20 cellular contexts compared by ENCODE assay signal in the genomic region with DNA sequence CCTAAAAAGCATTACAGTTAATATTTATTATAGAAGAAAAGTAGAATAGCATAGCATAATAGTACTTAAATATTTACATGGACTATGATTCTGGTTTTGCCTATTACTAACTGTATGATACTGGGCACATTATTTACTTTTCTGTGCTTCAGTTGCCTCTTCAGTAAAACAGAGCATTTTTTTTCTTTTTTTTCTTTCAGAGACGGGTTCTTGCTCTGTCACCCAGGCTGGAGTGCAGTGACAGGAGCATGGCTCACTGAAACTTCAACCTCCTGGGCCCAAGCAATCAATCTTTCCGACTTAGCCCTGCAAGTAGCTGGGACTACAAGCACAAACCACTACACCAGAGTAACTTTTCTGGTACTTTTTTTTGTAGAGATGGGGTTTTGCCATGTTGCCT.
"Had no signal": no experiment of that assay in that cellular context is flagged by ENCODE, and none has a peak within 500 bp of the region (broad histone marks: within the 10 kb centered on the region; RNA-seq: fewer than 3 reads in every experiment).

No MANE protein-coding gene starts in this region.

- H3K27ac ChIP-seq: coronary artery, left lung, thoracic aorta, tibial nerve, upper lobe of right lung, uterus had no signal

- H3K4me3 ChIP-seq: coronary artery, left lung, mucosa of descending colon, neural progenitor cell, prostate gland, thoracic aorta, tibial nerve, upper lobe of right lung, uterus had no signal

- H3K27me3 ChIP-seq: left lung, neural progenitor cell, tibial nerve, upper lobe of right lung, uterus had no signal

- H3K4me1 ChIP-seq: left lung, neural progenitor cell, prostate gland, tibial nerve, upper lobe of right lung, uterus had no signal

- H3K9me3 ChIP-seq: left lung, mucosa of descending colon, prostate gland, thoracic aorta, tibial nerve, upper lobe of right lung, uterus had no signal

- H3K36me3 ChIP-seq: prostate gland, uterus had no signal

- ATAC-seq: left lung; mucosa of descending colon; natural killer cell treated with Interleukin-12 subunit alpha and Interleukin-12 subunit beta and Interleukin-15 and Interleukin-18, amount 100 ng/mL, for 72 hours; right cardiac atrium; stimulated activated naive B cell treated with anti-CD40 and anti-IgM and Interleukin-4, amounts not matched to agents 10 μg/mL and 1 μg/mL and 100 μg/mL, for 72 hours; upper lobe of right lung had no signal

- DNase-seq: dermis blood vessel endothelial cell; effector CD4-positive, alpha-beta T cell; kidney; left lung; mesenchymal stem cell; mucosa of descending colon; naive B cell; right cardiac atrium; small intestine; stimulated activated CD4-positive, alpha-beta T cell treated with anti-CD3 and anti-CD28 coated beads, Interleukin-15, amount 100 ng/mL, for 24 hours; stimulated activated CD4-positive, alpha-beta T cell treated with anti-CD3 and anti-CD28 coated beads, Interleukin-2, amount 100 ng/mL, for 48 hours; stimulated activated naive B cell treated with anti-CD40 and anti-IgM and Interleukin-4, amounts not matched to agents 10 μg/mL and 1 μg/mL and 100 μg/mL, for 72 hours; upper lobe of right lung; uterus had no signal
